ENCODE assay signal across 8 cellular contexts in the genomic region with DNA sequence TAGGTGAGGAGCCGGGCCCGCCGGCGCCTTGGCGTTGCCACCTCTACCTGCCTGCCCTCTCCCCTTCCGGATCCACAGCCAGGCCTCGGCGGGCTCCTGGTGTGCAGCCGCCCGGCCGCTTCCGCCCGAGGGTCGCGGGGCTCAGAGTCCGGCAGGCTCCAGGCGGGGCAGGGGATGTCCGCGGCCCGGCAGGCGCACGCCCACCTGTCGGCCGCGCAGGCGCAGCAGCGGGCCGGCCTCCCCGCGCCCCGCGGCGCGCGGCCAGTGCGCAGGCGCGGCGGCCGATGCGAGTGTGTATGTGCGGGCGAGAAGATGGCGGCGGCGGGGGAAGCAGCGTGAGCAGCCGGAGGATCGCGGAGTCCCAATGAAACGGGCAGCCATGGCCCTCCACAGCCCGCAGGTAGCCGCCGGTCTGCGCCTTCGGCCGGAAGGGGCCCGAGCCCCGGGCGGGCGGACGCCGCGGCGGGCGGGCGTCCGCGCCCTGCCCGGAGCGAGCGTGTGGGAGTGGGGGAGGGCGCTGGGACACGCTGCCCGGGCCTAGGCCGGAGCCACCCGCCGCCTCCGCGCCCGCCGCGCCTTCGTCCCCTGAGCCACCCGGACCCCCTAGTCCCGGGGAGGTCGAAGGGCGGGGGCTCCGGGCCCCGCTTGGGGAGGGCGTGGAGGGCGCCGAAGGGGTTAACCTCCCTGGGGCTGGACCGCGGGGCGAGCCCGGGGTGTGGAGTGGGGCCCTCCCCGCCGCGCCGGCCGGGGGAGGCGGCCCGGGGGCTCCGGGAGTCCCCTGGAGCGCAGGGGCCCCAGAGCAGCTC. TPM values are rescaled to one million over a fixed set of nuclear protein-coding genes. Genes with fewer than 3 reads are reported as not detected.
DNase-seq lines count a peak whose midpoint lies in the region; ATAC-seq and TF ChIP-seq lines count a peak whose summit lies in the region.

TSS of gene USP10 (plus strand) at position 289 of the 806 bp plus-strand sequence. CDS start at position 380, 91 bp downstream.

- ATAC-seq in left ventricle myocardium superior (peak; percentile 93), psoas muscle (peak; percentile 92 to 94 (median 92))

- H3K4me3 ChIP-seq in HFF-Myc (replicated peaks; ENCODE audit: low read depth, low read length) (peak within 1 kb of the TSS; percentile 83), adrenal gland (peak within 1 kb of the TSS; percentile 65 to 100 (median 80)), psoas muscle (peak within 1 kb of the TSS; percentile 98)

- no peaks in the 10 kb centered on the region for H3K9me3 ChIP-seq in adrenal gland (replicated peaks in 1 of 3)
- no peaks in the 10 kb centered on the region for H3K9me3 ChIP-seq in psoas muscle

- peaks cover 11 to 35% of the 10 kb centered on the region in 2 donors for H3K4me1 ChIP-seq in adrenal gland (replicated peaks in 1 of 2)
- H3K4me1 ChIP-seq in psoas muscle: peaks cover 26% of the 10 kb centered on the region

- TF ChIP-seq POLR2A in adrenal gland (IDR thresholded peaks at IDR 0.05): peak in 1 of 2 donors; percentile 45

- DNase-seq in GM10266 (ENCODE audit: extremely low spot score): peak; percentile 99
- DNase-seq in HFF-Myc (ENCODE audit: extremely low read depth, low read depth): no peak
- DNase-seq in NCI-H1092 (lab: John Stamatoyannopoulos, UW): peak; percentile 78
- DNase-seq in adrenal gland: peak; percentile 63 to 84 (median 72)
- peak; percentile 92 for DNase-seq in left ventricle myocardium superior
- peak; percentile 82 to 89 for DNase-seq in psoas muscle
- peak; percentile 72 for DNase-seq in ureter (ENCODE audit: low spot score)

- H3K27ac ChIP-seq in adrenal gland: peak within 1 kb of the TSS; percentile 16 to 88 (median 84)
- peak within 1 kb of the TSS; percentile 88 for H3K27ac ChIP-seq in psoas muscle

- 0% methylated on average over 16 to 106 of the region's 106 CpGs for WGBS in adrenal gland, 4 donors
- 1% methylated on average over 40 to 105 of the region's 106 CpGs for WGBS in psoas muscle, 3 donors

- H3K27me3 ChIP-seq in adrenal gland: no peaks in the 10 kb centered on the region
- no peaks in the 10 kb centered on the region for H3K27me3 ChIP-seq in psoas muscle (ENCODE audit: insufficient read depth in 3 of 3, low read length in 2 of 3)

- TF ChIP-seq CTCF in GM10266 (IDR thresholded peaks at IDR 0.05; ENCODE audit: control insufficient read depth, insufficient read depth, low read depth, missing control alignments) (no peak), HFF-Myc (IDR thresholded peaks at IDR 0.05; ENCODE audit: low read depth, low read length, missing control alignments) (no peak), adrenal gland (IDR thresholded peaks at IDR 0.05) (peak in 1 of 6 experiments; percentile 10), psoas muscle (IDR thresholded peaks at IDR 0.05) (no peak)

- intact Hi-C loops in T-helper 1 cell treated with Interleukin-12 subunit alpha and Interleukin-12 subunit beta and Interleukin-4 antibody, amounts not matched to agents 30 ng/mL and 1 ng/mL, for 36 hours (cut with micrococcal nuclease): loop anchor here (1.0 to 5.0 kb wide), 5 partner anchors 26 to 327 kb away; partner anchors contain the start of gene KIAA0513
- intact Hi-C loops in adrenal gland (cut with DNase I) (no loop called here), left ventricle myocardium superior (cut with micrococcal nuclease) (no loop called here), psoas muscle (cut with DNase I) (no loop called here)

- H3K36me3 ChIP-seq in adrenal gland (replicated peaks in 1 of 2) (no peaks in the 10 kb centered on the region), psoas muscle (ENCODE audit: insufficient read depth in 1 of 2, low read depth in 1 of 2) (no peaks in the 10 kb centered on the region)

RNA-seq across cellular contexts. Expression of gene USP10, which starts in this region (rescaled TPM):
- 111 and 116 TPM in 2 replicates for total RNA-seq in T-helper 1 cell treated with Interleukin-12 subunit alpha and Interleukin-12 subunit beta and Interleukin-4 antibody, amounts not matched to agents 30 ng/mL and 1 ng/mL, for 36 hours
- total RNA-seq in adrenal gland: 100 to 1,000 TPM in 1 of 8 donors, 10 to 100 TPM in 7; 38.5 to 110 (median 65.0) TPM
- 100 to 1,000 TPM in 1 of 3 donors, 10 to 100 TPM in 2; 16.2 to 154 (median 18.2) TPM for polyA plus RNA-seq in adrenal gland
- total RNA-seq in left ventricle myocardium superior: 74.5 TPM
- total RNA-seq in psoas muscle: 10 to 100 TPM; 57.1 to 93.0 (median 78.9) TPM
- 10 to 100 TPM; 33.9 to 69.5 (median 69.2) TPM for polyA plus RNA-seq in psoas muscle
- 103 TPM for total RNA-seq in ureter
